Comparison of ENCODE assay signal across 14 cellular contexts in genomic region chr3:111769110-111769509, GRCh38.
DNase-seq lines count a peak whose midpoint lies in the region; ATAC-seq and TF ChIP-seq lines count a peak whose summit lies in the region.
"Had no signal": no experiment of that assay in that cellular context is flagged by ENCODE, and none has a peak within 500 bp of the region (broad histone marks: within the 10 kb centered on the region; RNA-seq: fewer than 3 reads in every experiment).

No MANE protein-coding gene starts in this region.

- H3K79me1 ChIP-seq in mesenchymal stem cell (replicated peaks; ENCODE audit: low read length, poor library complexity, severe bottlenecking): no peaks in the 10 kb centered on the region

- no peak for ATAC-seq in GM18907 (IDR thresholded peaks at IDR 0.05; ENCODE audit: unreplicated experiment)
- ATAC-seq: activated CD4-positive, CD25-positive, alpha-beta regulatory T cell treated with anti-CD3 and anti-CD28 coated beads, Interleukin-2, amount 50 U/mL, for 24 hours; Panc1 had no signal

- no peak overlapping the region for H3K4ac ChIP-seq in mesenchymal stem cell (ENCODE audit: low read depth in 1 of 2, low read length in 2 of 2)

- H3K9me3 ChIP-seq in mesenchymal stem cell (ENCODE audit: control insufficient read depth, low read length) (no peaks in the 10 kb centered on the region), subcutaneous abdominal adipose tissue (ENCODE audit: control insufficient read depth in 5 of 5, low read length in 5 of 5) (no peaks in the 10 kb centered on the region)
- H3K9me3 ChIP-seq: thyroid gland had no signal

- H4K8ac ChIP-seq in mesenchymal stem cell (ENCODE audit: low read length): no peak overlapping the region

- POLR2A ChIA-PET in RWPE1 (lab: Yijun Ruan, JAX; ENCODE audit: low non-redundant PET): no interaction called here

- H2BK15ac ChIP-seq in mesenchymal stem cell (ENCODE audit: low read depth, poor library complexity, severe bottlenecking): no peak overlapping the region

- no peaks in the 10 kb centered on the region for H3K36me3 ChIP-seq in mesenchymal stem cell (ENCODE audit: control insufficient read depth in 1 of 2, insufficient read depth in 2 of 2, low read depth in 1 of 2, low read length in 2 of 2)
- no peaks in the 10 kb centered on the region for H3K36me3 ChIP-seq in subcutaneous abdominal adipose tissue (ENCODE audit: control insufficient read depth in 5 of 5, insufficient read depth in 5 of 5, low read length in 5 of 5)
- H3K36me3 ChIP-seq: thyroid gland had no signal

- H3K18ac ChIP-seq in mesenchymal stem cell (ENCODE audit: low read depth in 1 of 2, low read length in 2 of 2): no peak overlapping the region

- H3K27me3 ChIP-seq in mesenchymal stem cell (ENCODE audit: control insufficient read depth in 1 of 2, insufficient read depth in 1 of 2, low read length in 2 of 2) (no peaks in the 10 kb centered on the region), subcutaneous abdominal adipose tissue (ENCODE audit: control insufficient read depth in 5 of 5, insufficient read depth in 4 of 5, low read length in 5 of 5) (no peaks in the 10 kb centered on the region)
- H3K27me3 ChIP-seq: thyroid gland had no signal

- DNase-seq in RWPE1 (ENCODE audit: low spot score) (no peak), fibroblast of gingiva (ENCODE audit: low read depth) (peak; percentile 26), mesenchymal stem cell (no peak), cerebellar cortex (ENCODE audit: low spot score) (no peak), amygdala (lab: John Stamatoyannopoulos, UW) (no peak)
- DNase-seq in effector CD4-positive, alpha-beta T cell: no peak
- DNase-seq: activated naive CD4-positive, alpha-beta T cell treated with Interleukin-2 at 50 U/mL for 16 hours; effector memory CD4-positive, alpha-beta T cell; NCI-H524 treated with DMSO at 0.1 percent for 48 hours; thyroid gland had no signal

- H3K9ac ChIP-seq in mesenchymal stem cell (ENCODE audit: low read length): peak overlapping the region; percentile 50
- peak overlapping the region in 2 of 5 donors; percentile 1 to 12 for H3K9ac ChIP-seq in subcutaneous abdominal adipose tissue (ENCODE audit: low read length in 5 of 5)

- H3K4me1 ChIP-seq in mesenchymal stem cell (ENCODE audit: control insufficient read depth, insufficient read depth, low read depth, low read length) (peaks cover 7% of the 10 kb centered on the region), subcutaneous abdominal adipose tissue (ENCODE audit: control insufficient read depth in 5 of 5, insufficient read depth in 5 of 5, low read length in 5 of 5) (peaks cover 10 to 41% (median 35%) of the 10 kb centered on the region in 5 donors)

- no peak for TF ChIP-seq CTCF in RWPE1 (conservative IDR thresholded peaks at IDR 0.05; ENCODE audit: low read depth)

- no peak overlapping the region for H2BK12ac ChIP-seq in mesenchymal stem cell (ENCODE audit: low read length in 2 of 2)

- no peak overlapping the region for H2BK5ac ChIP-seq in mesenchymal stem cell (ENCODE audit: low read depth, low read length, poor library complexity, severe bottlenecking)

- H3K23ac ChIP-seq in mesenchymal stem cell (ENCODE audit: low read length in 2 of 2): no peak overlapping the region

- no peak overlapping the region for H2AK5ac ChIP-seq in mesenchymal stem cell (ENCODE audit: low read length, severe bottlenecking)

- no peak overlapping the region for H2BK120ac ChIP-seq in mesenchymal stem cell (ENCODE audit: low read depth, low read length)

- no peak overlapping the region for H2AFZ ChIP-seq in mesenchymal stem cell (ENCODE audit: low read depth, low read length)

- no peak overlapping the region for H3K4me3 ChIP-seq in mesenchymal stem cell (ENCODE audit: insufficient read depth in 1 of 2, low read depth in 1 of 2, low read length in 2 of 2)
- H3K4me3 ChIP-seq in subcutaneous abdominal adipose tissue (ENCODE audit: low read depth in 1 of 5, low read length in 5 of 5): no peak overlapping the region
- H3K4me3 ChIP-seq: thyroid gland had no signal

- no peak overlapping the region for H4K91ac ChIP-seq in mesenchymal stem cell (ENCODE audit: low read length)

- no peak overlapping the region for H3K14ac ChIP-seq in mesenchymal stem cell (ENCODE audit: low read length in 2 of 2)

- no peak overlapping the region for H3K4me2 ChIP-seq in mesenchymal stem cell (ENCODE audit: low read length, poor library complexity, severe bottlenecking)

- CTCF ChIA-PET in RWPE1 (lab: Yijun Ruan, JAX): no interaction called here

- peak overlapping the region; percentile 70; the same call in 1 of the 2 replicates for H3K27ac ChIP-seq in RWPE1
- no peak overlapping the region for H3K27ac ChIP-seq in mesenchymal stem cell (ENCODE audit: low read length, poor library complexity, severe bottlenecking)
- peak overlapping the region; percentile 74 for H3K27ac ChIP-seq in subcutaneous abdominal adipose tissue (ENCODE audit: low read depth, low read length)
